1 cellular context compared by ENCODE assay signal in the genomic region with DNA sequence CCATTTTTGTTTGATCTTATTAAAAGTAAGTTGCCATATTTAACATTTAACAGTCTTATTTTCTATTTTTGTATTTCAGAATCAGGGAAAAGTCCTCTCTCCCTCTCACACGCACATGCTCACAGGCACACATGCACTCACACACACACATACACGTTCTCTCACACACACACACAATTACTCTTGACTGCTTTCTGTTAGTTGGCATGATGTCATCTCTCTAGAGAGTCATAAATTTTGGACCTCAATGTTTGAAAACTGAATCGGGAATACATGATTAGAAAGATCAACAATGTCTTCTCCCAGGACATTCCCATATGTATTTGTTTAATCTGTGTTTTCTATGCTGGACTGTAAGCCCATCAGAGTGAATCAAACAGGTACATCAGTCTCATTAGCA.
TF ChIP-seq lines count a peak whose summit lies in the region.

No MANE protein-coding gene starts in this region.

TF ChIP-seq in HEK293, 187 proteins besides CTCF, POLR2A, EP300 and RAD21 (continued from another document):
- TF ChIP-seq, protein P1, sequence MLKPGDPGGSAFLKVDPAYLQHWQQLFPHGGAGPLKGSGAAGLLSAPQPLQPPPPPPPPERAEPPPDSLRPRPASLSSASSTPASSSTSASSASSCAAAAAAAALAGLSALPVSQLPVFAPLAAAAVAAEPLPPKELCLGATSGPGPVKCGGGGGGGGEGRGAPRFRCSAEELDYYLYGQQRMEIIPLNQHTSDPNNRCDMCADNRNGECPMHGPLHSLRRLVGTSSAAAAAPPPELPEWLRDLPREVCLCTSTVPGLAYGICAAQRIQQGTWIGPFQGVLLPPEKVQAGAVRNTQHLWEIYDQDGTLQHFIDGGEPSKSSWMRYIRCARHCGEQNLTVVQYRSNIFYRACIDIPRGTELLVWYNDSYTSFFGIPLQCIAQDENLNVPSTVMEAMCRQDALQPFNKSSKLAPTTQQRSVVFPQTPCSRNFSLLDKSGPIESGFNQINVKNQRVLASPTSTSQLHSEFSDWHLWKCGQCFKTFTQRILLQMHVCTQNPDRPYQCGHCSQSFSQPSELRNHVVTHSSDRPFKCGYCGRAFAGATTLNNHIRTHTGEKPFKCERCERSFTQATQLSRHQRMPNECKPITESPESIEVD (tag by site-specific recombination; IDR thresholded peaks at IDR 0.05): peak; percentile 61; the same call in 1 of the 2 replicates
- TF ChIP-seq ZEB2 (tag by site-specific recombination; IDR thresholded peaks at IDR 0.05) (peak; percentile 83), ZFP69B (tag by site-specific recombination; IDR thresholded peaks at IDR 0.05) (peak; percentile 84), ZNF423 (tag by site-specific recombination; IDR thresholded peaks at IDR 0.05) (no peak), ZBTB20 (tag by site-specific recombination; IDR thresholded peaks at IDR 0.05) (peak; percentile 49; the same call in 1 of the 2 replicates), ZNF146 (tag by site-specific recombination; IDR thresholded peaks at IDR 0.05) (no peak), ZNF621 (tag by site-specific recombination; IDR thresholded peaks at IDR 0.05) (0 out of 2 replicates have a peak, but pooled peaks have one; percentile 50), ZNF10 (tag by site-specific recombination; IDR thresholded peaks at IDR 0.05) (0 out of 2 replicates have a peak, but pooled peaks have one; percentile 40), KLF16 (tag by site-specific recombination; IDR thresholded peaks at IDR 0.05) (peak; percentile 80), ZNF555 (tag by site-specific recombination; conservative IDR thresholded peaks at IDR 0.05) (no peak), ZNF302 (tag by site-specific recombination; IDR thresholded peaks at IDR 0.05; ENCODE audit: low read depth) (0 out of 2 replicates have a peak, but pooled peaks have one; percentile 57), ZNF350 (tag by site-specific recombination; IDR thresholded peaks at IDR 0.05) (no peak), ZIC2 (tag by site-specific recombination; IDR thresholded peaks at IDR 0.05) (no peak)
- TF ChIP-seq, protein P2, sequence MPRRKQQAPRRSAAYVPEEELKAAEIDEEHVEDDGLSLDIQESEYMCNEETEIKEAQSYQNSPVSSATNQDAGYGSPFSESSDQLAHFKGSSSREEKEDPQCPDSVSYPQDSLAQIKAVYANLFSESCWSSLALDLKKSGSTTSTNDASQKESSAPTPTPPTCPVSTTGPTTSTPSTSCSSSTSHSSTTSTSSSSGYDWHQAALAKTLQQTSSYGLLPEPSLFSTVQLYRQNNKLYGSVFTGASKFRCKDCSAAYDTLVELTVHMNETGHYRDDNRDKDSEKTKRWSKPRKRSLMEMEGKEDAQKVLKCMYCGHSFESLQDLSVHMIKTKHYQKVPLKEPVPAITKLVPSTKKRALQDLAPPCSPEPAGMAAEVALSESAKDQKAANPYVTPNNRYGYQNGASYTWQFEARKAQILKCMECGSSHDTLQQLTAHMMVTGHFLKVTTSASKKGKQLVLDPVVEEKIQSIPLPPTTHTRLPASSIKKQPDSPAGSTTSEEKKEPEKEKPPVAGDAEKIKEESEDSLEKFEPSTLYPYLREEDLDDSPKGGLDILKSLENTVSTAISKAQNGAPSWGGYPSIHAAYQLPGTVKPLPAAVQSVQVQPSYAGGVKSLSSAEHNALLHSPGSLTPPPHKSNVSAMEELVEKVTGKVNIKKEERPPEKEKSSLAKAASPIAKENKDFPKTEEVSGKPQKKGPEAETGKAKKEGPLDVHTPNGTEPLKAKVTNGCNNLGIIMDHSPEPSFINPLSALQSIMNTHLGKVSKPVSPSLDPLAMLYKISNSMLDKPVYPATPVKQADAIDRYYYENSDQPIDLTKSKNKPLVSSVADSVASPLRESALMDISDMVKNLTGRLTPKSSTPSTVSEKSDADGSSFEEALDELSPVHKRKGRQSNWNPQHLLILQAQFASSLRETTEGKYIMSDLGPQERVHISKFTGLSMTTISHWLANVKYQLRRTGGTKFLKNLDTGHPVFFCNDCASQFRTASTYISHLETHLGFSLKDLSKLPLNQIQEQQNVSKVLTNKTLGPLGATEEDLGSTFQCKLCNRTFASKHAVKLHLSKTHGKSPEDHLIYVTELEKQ (tag by site-specific recombination; IDR thresholded peaks at IDR 0.05; ENCODE audit: borderline replicate concordance): peak; percentile 75; the same call in 1 of the 2 replicates
- TF ChIP-seq, protein P3, sequence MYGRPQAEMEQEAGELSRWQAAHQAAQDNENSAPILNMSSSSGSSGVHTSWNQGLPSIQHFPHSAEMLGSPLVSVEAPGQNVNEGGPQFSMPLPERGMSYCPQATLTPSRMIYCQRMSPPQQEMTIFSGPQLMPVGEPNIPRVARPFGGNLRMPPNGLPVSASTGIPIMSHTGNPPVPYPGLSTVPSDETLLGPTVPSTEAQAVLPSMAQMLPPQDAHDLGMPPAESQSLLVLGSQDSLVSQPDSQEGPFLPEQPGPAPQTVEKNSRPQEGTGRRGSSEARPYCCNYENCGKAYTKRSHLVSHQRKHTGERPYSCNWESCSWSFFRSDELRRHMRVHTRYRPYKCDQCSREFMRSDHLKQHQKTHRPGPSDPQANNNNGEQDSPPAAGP (tag by site-specific recombination; IDR thresholded peaks at IDR 0.05): no peak
- TF ChIP-seq, protein P4, sequence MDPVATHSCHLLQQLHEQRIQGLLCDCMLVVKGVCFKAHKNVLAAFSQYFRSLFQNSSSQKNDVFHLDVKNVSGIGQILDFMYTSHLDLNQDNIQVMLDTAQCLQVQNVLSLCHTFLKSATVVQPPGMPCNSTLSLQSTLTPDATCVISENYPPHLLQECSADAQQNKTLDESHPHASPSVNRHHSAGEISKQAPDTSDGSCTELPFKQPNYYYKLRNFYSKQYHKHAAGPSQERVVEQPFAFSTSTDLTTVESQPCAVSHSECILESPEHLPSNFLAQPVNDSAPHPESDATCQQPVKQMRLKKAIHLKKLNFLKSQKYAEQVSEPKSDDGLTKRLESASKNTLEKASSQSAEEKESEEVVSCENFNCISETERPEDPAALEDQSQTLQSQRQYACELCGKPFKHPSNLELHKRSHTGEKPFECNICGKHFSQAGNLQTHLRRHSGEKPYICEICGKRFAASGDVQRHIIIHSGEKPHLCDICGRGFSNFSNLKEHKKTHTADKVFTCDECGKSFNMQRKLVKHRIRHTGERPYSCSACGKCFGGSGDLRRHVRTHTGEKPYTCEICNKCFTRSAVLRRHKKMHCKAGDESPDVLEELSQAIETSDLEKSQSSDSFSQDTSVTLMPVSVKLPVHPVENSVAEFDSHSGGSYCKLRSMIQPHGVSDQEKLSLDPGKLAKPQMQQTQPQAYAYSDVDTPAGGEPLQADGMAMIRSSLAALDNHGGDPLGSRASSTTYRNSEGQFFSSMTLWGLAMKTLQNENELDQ (tag by site-specific recombination; IDR thresholded peaks at IDR 0.05; ENCODE audit: low read depth): no peak
